In genomic region chr1:14924012-14924452, GRCh38 we compare ENCODE assay signal across 7 cellular contexts.
A peak's percentile ranks its signal among the peaks of the same experiment; 100 is the strongest.
DNase-seq lines count a peak whose midpoint lies in the region; ATAC-seq and TF ChIP-seq lines count a peak whose summit lies in the region.

No MANE protein-coding gene starts in this region.

- peaks cover 12% of the 10 kb centered on the region for H3K4me1 ChIP-seq in neural progenitor cell

- peaks cover 19% of the 10 kb centered on the region for H3F3A ChIP-seq in neural progenitor cell (ENCODE audit: low read depth)

- DNase-seq in GM13976 (ENCODE audit: low spot score) (peak; percentile 78), NCI-H2227 (lab: John Stamatoyannopoulos, UW; ENCODE audit: unreplicated experiment) (peak; percentile 71), fibroblast of villous mesenchyme (ENCODE audit: low read depth) (peak; percentile 78), neural progenitor cell (ENCODE audit: low spot score) (peak; percentile 88), NCI-H1092 treated with DMSO at 0.1 percent for 48 hours (lab: John Stamatoyannopoulos, UW) (no peak)
- peak; percentile 25 to 48 for DNase-seq in activated T-cell treated with anti-CD3 and anti-CD28 coated beads, Interleukin-2, amount 50 U/mL, for 72 hours

- peaks cover 4% of the 10 kb centered on the region for H3K4me1 Mint-ChIP-seq in activated T-cell treated with anti-CD3 and anti-CD28 coated beads, Interleukin-2, amount 50 U/mL, for 72 hours (ENCODE audit: low read depth)
- peaks cover 46% of the 10 kb centered on the region for H3K4me1 Mint-ChIP-seq in neural progenitor cell

- H3K9me3 Mint-ChIP-seq in activated T-cell treated with anti-CD3 and anti-CD28 coated beads, Interleukin-2, amount 50 U/mL, for 72 hours = no peaks in the 10 kb centered on the region
- no peaks in the 10 kb centered on the region for H3K9me3 Mint-ChIP-seq in neural progenitor cell

- no peaks in the 10 kb centered on the region for H3K9me3 ChIP-seq in neural progenitor cell (ENCODE audit: low read depth)

- no peak overlapping the region for H3K27ac ChIP-seq in neural progenitor cell

- no peak for TF ChIP-seq CTCF in GM13976 (IDR thresholded peaks at IDR 0.05; ENCODE audit: borderline replicate concordance, control extremely low read depth, extremely low read depth, insufficient read depth, missing control alignments)
- TF ChIP-seq CTCF in fibroblast of villous mesenchyme (IDR thresholded peaks at IDR 0.05; ENCODE audit: insufficient read depth, low read depth, low read length) = no peak
- no peak for TF ChIP-seq CTCF in neural progenitor cell (IDR thresholded peaks at IDR 0.05)

- H3K9ac ChIP-seq in neural progenitor cell = no peak overlapping the region

- no peak overlapping the region for H2AFZ ChIP-seq in neural progenitor cell (replicated peaks)

- H3K27ac Mint-ChIP-seq in activated T-cell treated with anti-CD3 and anti-CD28 coated beads, Interleukin-2, amount 50 U/mL, for 72 hours = no peak overlapping the region
- no peak overlapping the region for H3K27ac Mint-ChIP-seq in neural progenitor cell

- peaks cover 42% of the 10 kb centered on the region for H3K27me3 Mint-ChIP-seq in activated T-cell treated with anti-CD3 and anti-CD28 coated beads, Interleukin-2, amount 50 U/mL, for 72 hours (ENCODE audit: low read depth)
- peaks cover 11% of the 10 kb centered on the region for H3K27me3 Mint-ChIP-seq in neural progenitor cell (ENCODE audit: insufficient read depth, low read depth)

- H3K36me3 ChIP-seq in neural progenitor cell = no peaks in the 10 kb centered on the region

- peak overlapping the region; percentile 55 to 72 for H3K4me3 Mint-ChIP-seq in activated T-cell treated with anti-CD3 and anti-CD28 coated beads, Interleukin-2, amount 50 U/mL, for 72 hours
- H3K4me3 Mint-ChIP-seq in neural progenitor cell = no peak overlapping the region

- peaks cover 41% of the 10 kb centered on the region for H3K27me3 ChIP-seq in neural progenitor cell

- ATAC-seq in activated T-cell treated with anti-CD3 and anti-CD28 coated beads, Interleukin-2, amount 50 U/mL, for 72 hours (replicated peaks in 1 of 2) = peak; percentile 78 to 86
- ATAC-seq in GM19395 (IDR thresholded peaks at IDR 0.05; ENCODE audit: unreplicated experiment) = no peak

- peaks cover 4% of the 10 kb centered on the region for H3K79me2 ChIP-seq in neural progenitor cell (ENCODE audit: low read depth)

- H3K4me3 ChIP-seq in fibroblast of villous mesenchyme (ENCODE audit: low read depth, low read length) = peak overlapping the region; percentile 72
- peak overlapping the region; percentile 46 for H3K4me3 ChIP-seq in neural progenitor cell

- peak overlapping the region; percentile 79 for H3K4me2 ChIP-seq in neural progenitor cell

- no peaks in the 10 kb centered on the region for H3K36me3 Mint-ChIP-seq in activated T-cell treated with anti-CD3 and anti-CD28 coated beads, Interleukin-2, amount 50 U/mL, for 72 hours (ENCODE audit: insufficient read depth in 2 of 2)
- no peaks in the 10 kb centered on the region for H3K36me3 Mint-ChIP-seq in neural progenitor cell

- in situ Hi-C loops in GM13976 (cut with MboI; ENCODE audit: low sequenced_read_pairs, unreplicated experiment) = no loop called here

- peaks cover 44% of the 10 kb centered on the region for H4K20me1 ChIP-seq in neural progenitor cell (ENCODE audit: low read depth)
